Comparison of ENCODE assay signal across 16 cellular contexts in the genomic region with DNA sequence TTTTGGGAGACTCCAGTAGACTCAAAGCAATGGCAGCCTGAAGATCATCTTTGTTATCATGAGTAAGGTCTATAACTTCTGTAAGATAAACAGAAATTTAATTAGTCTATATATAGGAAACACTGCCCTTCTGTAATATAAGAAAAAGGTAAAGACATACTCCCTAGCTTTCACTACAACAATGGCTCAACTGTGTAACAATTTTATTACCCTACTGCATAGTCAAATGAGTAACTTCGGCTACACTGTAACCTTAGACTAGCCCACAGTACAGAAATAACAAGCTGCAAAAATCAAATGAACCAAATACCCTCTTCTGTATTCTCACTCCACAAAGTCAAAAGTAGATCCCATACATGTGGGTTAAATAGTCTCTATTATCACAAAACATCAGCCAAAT. TPM values are rescaled to one million over a fixed set of nuclear protein-coding genes. Genes with fewer than 3 reads are reported as not detected.
A peak's percentile ranks its signal among the peaks of the same experiment; 100 is the strongest.
DNase-seq lines count a peak whose midpoint lies in the region; ATAC-seq and TF ChIP-seq lines count a peak whose summit lies in the region.
"Had no signal": no experiment of that assay in that cellular context is flagged by ENCODE, and none has a peak within 500 bp of the region (broad histone marks: within the 10 kb centered on the region; RNA-seq: fewer than 3 reads in every experiment).

No MANE protein-coding gene starts in this region.

- H3K36me3 Mint-ChIP-seq in activated T-cell treated with anti-CD3 and anti-CD28 coated beads, Interleukin-2, amount 50 U/mL, for 72 hours (ENCODE audit: insufficient read depth in 2 of 2) = peaks cover 6 to 8% of the 10 kb centered on the region in 2 donors
- peaks cover 21% of the 10 kb centered on the region for H3K36me3 Mint-ChIP-seq in activated T-cell treated with anti-CD3 and anti-CD28 coated beads, Interleukin-2, amount 50 U/mL, for 4 hours (ENCODE audit: insufficient read depth)
- peaks cover 12% of the 10 kb centered on the region for H3K36me3 Mint-ChIP-seq in natural killer cell

- peak overlapping the region; percentile 51 for H3K27ac Mint-ChIP-seq in activated T-cell treated with anti-CD3 and anti-CD28 coated beads, Interleukin-2, amount 50 U/mL, for 72 hours
- H3K27ac Mint-ChIP-seq in natural killer cell = peak overlapping the region; percentile 79 to 84
- H3K27ac Mint-ChIP-seq: activated T-cell treated with anti-CD3 and anti-CD28 coated beads, Interleukin-2, amount 50 U/mL, for 24 hours; nephron had no signal

- intact Hi-C loops in natural killer cell (cut with micrococcal nuclease) = no loop called here

- DNase-seq in activated T-cell treated with anti-CD3 and anti-CD28 coated beads, Interleukin-2, amount 50 U/mL, for 72 hours = no peak
- DNase-seq in activated T-cell treated with anti-CD3 and anti-CD28 coated beads, Interleukin-2, amount 50 U/mL, for 4 hours = no peak
- DNase-seq in SK-MEL-5 (ENCODE audit: low read depth, low spot score) (peak; percentile 14), natural killer cell (no peak), GOT3 (lab: John Stamatoyannopoulos, UW) (no peak), left lobe of liver (ENCODE audit: low spot score) (no peak), SKM-1 (lab: John Stamatoyannopoulos, UW; ENCODE audit: unreplicated experiment) (no peak)
- DNase-seq: activated CD4-positive, CD25-positive, alpha-beta regulatory T cell; activated T-cell treated with anti-CD3 and anti-CD28 coated beads, Interleukin-2, amount 50 U/mL, for 24 hours; Calu3; GDM1; NCI-H187 had no signal

- H3K4me3 Mint-ChIP-seq in activated T-cell treated with anti-CD3 and anti-CD28 coated beads, Interleukin-2, amount 50 U/mL, for 72 hours = peak overlapping the region in 1 of 2 donors; percentile 3
- no peak overlapping the region for H3K4me3 Mint-ChIP-seq in activated T-cell treated with anti-CD3 and anti-CD28 coated beads, Interleukin-2, amount 50 U/mL, for 4 hours
- H3K4me3 Mint-ChIP-seq in natural killer cell = peak overlapping the region; percentile 56
- H3K4me3 Mint-ChIP-seq: activated T-cell treated with anti-CD3 and anti-CD28 coated beads, Interleukin-2, amount 50 U/mL, for 24 hours; nephron had no signal

- no peak for ATAC-seq in activated T-cell treated with anti-CD3 and anti-CD28 coated beads, Interleukin-2, amount 50 U/mL, for 72 hours (replicated peaks in 1 of 2)
- no peak for ATAC-seq in activated T-cell treated with anti-CD3 and anti-CD28 coated beads, Interleukin-2, amount 50 U/mL, for 4 hours
- ATAC-seq in HG02798 (IDR thresholded peaks at IDR 0.05; ENCODE audit: poor library complexity, unreplicated experiment) = peak; percentile 18
- peak; percentile 22 to 32 (median 24) for ATAC-seq in natural killer cell
- ATAC-seq in left lobe of liver = no peak
- ATAC-seq: gastroesophageal sphincter, Panc1 had no signal

- in situ Hi-C loops in SK-MEL-5 (cut with HindIII; ENCODE audit: low pct_unique_long_range_greater_than_20kb, low sequenced_read_pairs) = no loop called here

- TF ChIP-seq CTCF in natural killer cell (IDR thresholded peaks at IDR 0.05) = no peak

- no peaks in the 10 kb centered on the region for H3K9me3 Mint-ChIP-seq in activated T-cell treated with anti-CD3 and anti-CD28 coated beads, Interleukin-2, amount 50 U/mL, for 72 hours
- no peaks in the 10 kb centered on the region for H3K9me3 Mint-ChIP-seq in activated T-cell treated with anti-CD3 and anti-CD28 coated beads, Interleukin-2, amount 50 U/mL, for 4 hours
- H3K9me3 Mint-ChIP-seq in natural killer cell = no peaks in the 10 kb centered on the region
- H3K9me3 Mint-ChIP-seq: activated T-cell treated with anti-CD3 and anti-CD28 coated beads, Interleukin-2, amount 50 U/mL, for 24 hours; nephron had no signal

- peaks cover 6% of the 10 kb centered on the region for H3K4me1 Mint-ChIP-seq in activated T-cell treated with anti-CD3 and anti-CD28 coated beads, Interleukin-2, amount 50 U/mL, for 72 hours (ENCODE audit: low read depth)
- H3K4me1 Mint-ChIP-seq in activated T-cell treated with anti-CD3 and anti-CD28 coated beads, Interleukin-2, amount 50 U/mL, for 4 hours (ENCODE audit: low read depth) = peaks cover 13% of the 10 kb centered on the region
- H3K4me1 Mint-ChIP-seq in natural killer cell = peaks cover 37 to 40% of the 10 kb centered on the region in 2 donors
- H3K4me1 Mint-ChIP-seq: nephron had no signal

- H3K27me3 Mint-ChIP-seq in activated T-cell treated with anti-CD3 and anti-CD28 coated beads, Interleukin-2, amount 50 U/mL, for 72 hours (ENCODE audit: low read depth) = no peaks in the 10 kb centered on the region
- H3K27me3 Mint-ChIP-seq in activated T-cell treated with anti-CD3 and anti-CD28 coated beads, Interleukin-2, amount 50 U/mL, for 4 hours (ENCODE audit: low read depth) = no peaks in the 10 kb centered on the region
- H3K27me3 Mint-ChIP-seq in natural killer cell (ENCODE audit: low read depth in 2 of 2) = no peaks in the 10 kb centered on the region
- H3K27me3 Mint-ChIP-seq: activated T-cell treated with anti-CD3 and anti-CD28 coated beads, Interleukin-2, amount 50 U/mL, for 24 hours had no signal

RNA-seq across cellular contexts. Expression of gene USP28, which starts 33.7 kb away (rescaled TPM):
- 10 to 100 TPM; 42.6 to 43.5 TPM for total RNA-seq in activated T-cell treated with anti-CD3 and anti-CD28 coated beads, Interleukin-2, amount 50 U/mL, for 72 hours
- 1 to 10 TPM; 3.7 to 4.8 (median 4.4) TPM for total RNA-seq in activated T-cell treated with anti-CD3 and anti-CD28 coated beads, Interleukin-2, amount 50 U/mL, for 4 hours
- 26.0 and 34.7 TPM in 2 replicates for total RNA-seq in SK-MEL-5 (2014; rRNA removed; shearing (Covaris generic))
- 27.1 and 28.3 TPM in 2 replicates for polyA plus RNA-seq in SK-MEL-5 (2015; cell fraction: cytosol; rRNA removed)
- polyA plus RNA-seq in SK-MEL-5 (2015; cell fraction: nucleus; rRNA removed) = 30.7 and 36.5 TPM in 2 replicates
- total RNA-seq in natural killer cell (100 to 1,000 TPM; 118 to 160 (median 132) TPM), left lobe of liver (11.6 TPM)

Comparison
In these comparisons a context has a peak if more than half of its experiments do, and no peak if none do; other contexts are left out.
1. ATAC-seq: peak in HG02798 (single experiment) and natural killer cell (3 of 3); none in activated T-cell treated with anti-CD3 and anti-CD28 coated beads, Interleukin-2, amount 50 U/mL, for 72 hours (0 of 2), activated T-cell treated with anti-CD3 and anti-CD28 coated beads, Interleukin-2, amount 50 U/mL, for 4 hours (0 of 2) and left lobe of liver (single experiment).